18 cellular contexts compared by ENCODE assay signal in the genomic region with DNA sequence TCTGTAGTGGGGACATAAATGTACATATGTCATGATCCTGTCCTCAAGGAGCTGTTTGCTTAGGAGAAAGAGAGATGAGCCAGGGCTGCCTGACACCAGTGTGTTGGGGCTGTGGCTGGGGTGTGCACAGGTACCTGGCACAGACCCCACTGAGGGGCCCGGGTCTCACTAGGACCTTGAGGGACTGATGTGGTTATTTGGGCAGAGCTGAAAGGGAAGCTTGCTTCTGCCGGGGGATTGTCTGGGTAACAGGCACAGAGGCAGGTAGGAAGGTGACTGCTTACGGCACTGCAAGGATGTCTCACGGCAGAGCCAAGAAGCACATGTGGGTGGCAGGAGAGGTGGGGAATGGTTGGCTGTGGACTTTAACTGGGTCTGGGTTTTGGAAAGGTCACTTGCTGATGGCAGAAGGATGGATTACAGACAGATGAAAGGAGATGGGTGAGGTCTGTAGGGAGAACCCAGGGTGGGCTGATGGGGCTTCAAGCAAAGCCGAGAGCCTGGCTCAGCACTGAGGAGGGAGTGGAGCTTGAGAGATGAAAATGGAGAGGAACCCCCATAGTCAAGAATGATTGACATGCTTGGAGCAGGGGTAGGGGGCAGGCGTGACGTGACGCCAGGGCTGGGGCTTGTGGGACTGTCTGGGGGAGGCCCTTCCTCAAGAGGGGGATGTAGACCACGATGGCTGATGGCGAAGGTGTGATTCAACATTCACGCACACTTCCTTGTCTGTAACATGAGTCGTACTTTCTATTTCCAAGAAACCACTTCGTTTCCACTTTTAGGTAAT.
"Had no signal": no experiment of that assay in that cellular context is flagged by ENCODE, and none has a peak within 500 bp of the region (broad histone marks: within the 10 kb centered on the region; RNA-seq: fewer than 3 reads in every experiment).

No MANE protein-coding gene starts in this region.

- H3K27me3 Mint-ChIP-seq: stimulated activated memory B cell treated with anti-CD40 and anti-IgM and Interleukin-4, amounts not matched to agents 10 μg/mL and 1 μg/mL and 100 μg/mL, for 72 hours had no signal

- H3K9me3 Mint-ChIP-seq: nephron progenitor cell had no signal

- H3K4me1 Mint-ChIP-seq: stimulated activated memory B cell treated with anti-CD40 and anti-IgM and Interleukin-4, amounts not matched to agents 10 μg/mL and 1 μg/mL and 100 μg/mL, for 72 hours had no signal

- H3K4me3 Mint-ChIP-seq: nephron progenitor cell; stimulated activated memory B cell treated with anti-CD40 and anti-IgM and Interleukin-4, amounts not matched to agents 10 μg/mL and 1 μg/mL and 100 μg/mL, for 72 hours had no signal

- H3K36me3 Mint-ChIP-seq: stimulated activated memory B cell treated with anti-CD40 and anti-IgM and Interleukin-4, amounts not matched to agents 10 μg/mL and 1 μg/mL and 100 μg/mL, for 72 hours had no signal

- H3K27ac Mint-ChIP-seq: nephron progenitor cell; stimulated activated memory B cell treated with anti-CD40 and anti-IgM and Interleukin-4, amounts not matched to agents 10 μg/mL and 1 μg/mL and 100 μg/mL, for 72 hours had no signal

- H3K9me3 ChIP-seq: body of pancreas, lower lobe of right lung, mucosa of descending colon, SJSA1, thoracic aorta had no signal

- ATAC-seq: body of pancreas; mucosa of descending colon; sciatic nerve; stimulated activated memory B cell treated with anti-CD40 and anti-IgM and Interleukin-4, amounts not matched to agents 10 μg/mL and 1 μg/mL and 100 μg/mL, for 72 hours had no signal

- DNase-seq: activated CD4-positive, alpha-beta T cell treated with anti-CD3 and anti-CD28 coated beads for 48 hours; activated T-cell treated with anti-CD3 and anti-CD28 coated beads for 4 hours; anterior cingulate cortex; body of pancreas; foreskin fibroblast; kidney; lower lobe of right lung; mesendoderm; mucosa of descending colon; nephron progenitor cell; occipital lobe; small intestine; stimulated activated CD4-positive, alpha-beta T cell treated with anti-CD3 and anti-CD28 coated beads, Interleukin-2, amount 100 ng/mL, for 24 hours; upper lobe of left lung had no signal
